Comparison of ENCODE assay signal across 24 cellular contexts in genomic region chr7:63047546-63047945, GRCh38.
"Had no signal": no experiment of that assay in that cellular context is flagged by ENCODE, and none has a peak within 500 bp of the region (broad histone marks: within the 10 kb centered on the region; RNA-seq: fewer than 3 reads in every experiment).

No MANE protein-coding gene starts in this region.

- H3K27ac Mint-ChIP-seq: dendritic cell treated with granulocyte-macrophage colony-stimulating factor and Interleukin-4, amounts not matched to agents 40 ng/mL and 50 ng/mL, for 4 days; effector memory CD8-positive, alpha-beta T cell; endodermal cell; memory B cell; mesothelial cell of epicardium; naive B cell had no signal

- DNase-seq: colonic mucosa; cortex of kidney; effector CD8-positive, alpha-beta T cell; effector memory CD8-positive, alpha-beta T cell; endodermal cell; erythroblast; esophagus squamous epithelium; foreskin fibroblast; foreskin melanocyte; gastrocnemius medialis; glutamatergic neuron; heart right ventricle; hippocampal formation; left cardiac atrium; left lung; left ventricle myocardium superior; lower lobe of right lung; mesendoderm; mucosa of descending colon; naive B cell had no signal

- ATAC-seq: effector memory CD8-positive, alpha-beta T cell; esophagus mucosa; gastrocnemius medialis; heart right ventricle; left cardiac atrium; left lung; left ventricle myocardium superior; lower lobe of right lung; mucosa of descending colon had no signal

- H3K4me3 Mint-ChIP-seq: dendritic cell treated with granulocyte-macrophage colony-stimulating factor and Interleukin-4, amounts not matched to agents 40 ng/mL and 50 ng/mL, for 4 days; effector memory CD8-positive, alpha-beta T cell; endodermal cell; memory B cell; mesothelial cell of epicardium; naive B cell had no signal

- H3K4me1 Mint-ChIP-seq: endodermal cell, memory B cell, mesothelial cell of epicardium, naive B cell had no signal

- H3K27me3 Mint-ChIP-seq: dendritic cell treated with granulocyte-macrophage colony-stimulating factor and Interleukin-4, amounts not matched to agents 40 ng/mL and 50 ng/mL, for 4 days; effector memory CD8-positive, alpha-beta T cell; memory B cell; naive B cell had no signal

- H3K9me3 Mint-ChIP-seq: endodermal cell had no signal

- H3K36me3 Mint-ChIP-seq: memory B cell had no signal
